Comparison of ENCODE assay signal across 27 cellular contexts in the genomic region with DNA sequence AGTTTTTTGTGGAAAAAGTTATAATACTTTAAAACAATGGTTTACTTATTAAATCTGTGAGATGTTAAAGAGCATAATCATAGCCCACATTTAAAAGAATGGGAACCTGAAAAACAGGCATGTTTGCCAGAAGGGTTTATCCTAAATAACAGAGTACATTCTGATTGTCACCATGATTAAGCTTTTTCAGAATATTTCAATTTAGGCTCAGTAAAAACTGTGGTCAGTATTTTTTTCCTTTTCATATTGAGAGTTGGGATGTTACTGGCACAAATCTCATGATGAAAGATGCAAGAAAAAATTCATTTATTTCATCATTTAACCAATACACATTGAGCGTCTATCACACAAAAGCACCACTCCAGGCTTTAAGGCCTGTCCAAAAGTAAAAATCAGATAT. TPM values are rescaled to one million over a fixed set of nuclear protein-coding genes. Genes with fewer than 3 reads are reported as not detected.
A peak's percentile ranks its signal among the peaks of the same experiment; 100 is the strongest.
DNase-seq lines count a peak whose midpoint lies in the region; ATAC-seq and TF ChIP-seq lines count a peak whose summit lies in the region.
"Had no signal": no experiment of that assay in that cellular context is flagged by ENCODE, and none has a peak within 500 bp of the region (broad histone marks: within the 10 kb centered on the region; RNA-seq: fewer than 3 reads in every experiment).

No MANE protein-coding gene starts in this region.

- peaks cover 49% of the 10 kb centered on the region for H3K4me1 Mint-ChIP-seq in Calu3 (ENCODE audit: low read depth, unreplicated experiment)
- H3K4me1 Mint-ChIP-seq in activated naive CD8-positive, alpha-beta T cell treated with anti-CD3 and anti-CD28 coated beads, Interleukin-2, amount 50 U/mL, for 24 hours: peaks cover 1% of the 10 kb centered on the region

- H2AFZ ChIP-seq in smooth muscle cell (ENCODE audit: low read depth): no peak overlapping the region

- WGBS in smooth muscle cell (ENCODE audit: low lambda C conversion rate): 96% methylated on average over 1 of the region's 1 CpG

- H3K36me3 Mint-ChIP-seq in Calu3 (ENCODE audit: insufficient read depth, unreplicated experiment): peaks cover 6% of the 10 kb centered on the region
- no peaks in the 10 kb centered on the region for H3K36me3 Mint-ChIP-seq in activated naive CD8-positive, alpha-beta T cell treated with anti-CD3 and anti-CD28 coated beads, Interleukin-2, amount 50 U/mL, for 24 hours (ENCODE audit: low read depth)
- H3K36me3 Mint-ChIP-seq: immature natural killer cell had no signal

- H3K9ac ChIP-seq in adipocyte (ENCODE audit: low read length): peak overlapping the region; percentile 50
- H3K9ac ChIP-seq in smooth muscle cell (ENCODE audit: low read depth): no peak overlapping the region

- ATAC-seq in activated naive CD8-positive, alpha-beta T cell treated with anti-CD3 and anti-CD28 coated beads, Interleukin-2, amount 50 U/mL, for 24 hours: no peak
- ATAC-seq: esophagus mucosa, gastroesophageal sphincter, HepG2, left colon had no signal

- peak overlapping the region; percentile 86 for H3K27ac Mint-ChIP-seq in Calu3 (ENCODE audit: unreplicated experiment)
- no peak overlapping the region for H3K27ac Mint-ChIP-seq in activated naive CD8-positive, alpha-beta T cell treated with anti-CD3 and anti-CD28 coated beads, Interleukin-2, amount 50 U/mL, for 24 hours
- H3K27ac Mint-ChIP-seq: activated CD4-positive, alpha-beta T cell treated with anti-CD3 and anti-CD28 coated beads, Interleukin-2, amount 10 ng/mL, durations not matched to agents 24 days and 14 days; activated T-cell treated with anti-CD3 and anti-CD28 coated beads, Interleukin-2, amount 50 U/mL, for 24 hours; immature natural killer cell had no signal

- H3K4me3 ChIP-seq in adipocyte (ENCODE audit: low read length): no peak overlapping the region
- no peak overlapping the region for H3K4me3 ChIP-seq in fibroblast of the aortic adventitia (ENCODE audit: low read depth, low read length)
- H3K4me3 ChIP-seq in smooth muscle cell: no peak overlapping the region
- H3K4me3 ChIP-seq: gastroesophageal sphincter, prostate gland, sigmoid colon, tibial nerve had no signal

- H3K9me3 Mint-ChIP-seq in Calu3 (ENCODE audit: low read depth, unreplicated experiment): no peaks in the 10 kb centered on the region
- H3K9me3 Mint-ChIP-seq in activated naive CD8-positive, alpha-beta T cell treated with anti-CD3 and anti-CD28 coated beads, Interleukin-2, amount 50 U/mL, for 24 hours: no peaks in the 10 kb centered on the region
- H3K9me3 Mint-ChIP-seq: activated CD4-positive, alpha-beta T cell treated with anti-CD3 and anti-CD28 coated beads, Interleukin-2, amount 10 ng/mL, durations not matched to agents 24 days and 14 days; activated T-cell treated with anti-CD3 and anti-CD28 coated beads, Interleukin-2, amount 50 U/mL, for 24 hours; immature natural killer cell had no signal

- peak overlapping the region; percentile 43 for H3K27ac ChIP-seq in smooth muscle cell (ENCODE audit: low read depth)
- H3K27ac ChIP-seq: C4-2B, gastroesophageal sphincter, prostate gland had no signal

- H3K4me3 Mint-ChIP-seq in Calu3 (ENCODE audit: low read depth, unreplicated experiment): peak overlapping the region; percentile 23
- H3K4me3 Mint-ChIP-seq in activated naive CD8-positive, alpha-beta T cell treated with anti-CD3 and anti-CD28 coated beads, Interleukin-2, amount 50 U/mL, for 24 hours: no peak overlapping the region
- H3K4me3 Mint-ChIP-seq: activated CD4-positive, alpha-beta T cell treated with anti-CD3 and anti-CD28 coated beads, Interleukin-2, amount 10 ng/mL, durations not matched to agents 24 days and 14 days; activated T-cell treated with anti-CD3 and anti-CD28 coated beads, Interleukin-2, amount 50 U/mL, for 24 hours; immature natural killer cell had no signal

- peaks cover 62% of the 10 kb centered on the region for H3K79me2 ChIP-seq in smooth muscle cell (ENCODE audit: low read depth)

- TF ChIP-seq CTCF in Calu3 (IDR thresholded peaks at IDR 0.05; ENCODE audit: unreplicated experiment) (no peak), fibroblast of the aortic adventitia (IDR thresholded peaks at IDR 0.05; ENCODE audit: insufficient read depth, low read length) (no peak), smooth muscle cell (IDR thresholded peaks at IDR 0.05; ENCODE audit: borderline replicate concordance, insufficient read depth, poor library complexity, severe bottlenecking) (no peak)

- H3F3A ChIP-seq in smooth muscle cell (ENCODE audit: low read depth): no peaks in the 10 kb centered on the region

- H3K36me3 ChIP-seq in adipocyte (ENCODE audit: control insufficient read depth, insufficient read depth, low read length, severe bottlenecking) (peaks cover 3% of the 10 kb centered on the region), smooth muscle cell (ENCODE audit: low read depth) (no peaks in the 10 kb centered on the region)
- H3K36me3 ChIP-seq: gastroesophageal sphincter, prostate gland, sigmoid colon, tibial nerve had no signal

- H3K27me3 ChIP-seq in adipocyte (replicated peaks; ENCODE audit: control insufficient read depth, insufficient read depth, low read length): no peaks in the 10 kb centered on the region
- no peaks in the 10 kb centered on the region for H3K27me3 ChIP-seq in smooth muscle cell (ENCODE audit: low read depth)
- H3K27me3 ChIP-seq: gastroesophageal sphincter, sigmoid colon, tibial nerve had no signal

- H3K4me2 ChIP-seq in smooth muscle cell: no peak overlapping the region

- no peaks in the 10 kb centered on the region for H3K27me3 Mint-ChIP-seq in Calu3 (ENCODE audit: unreplicated experiment)
- peaks cover 3% of the 10 kb centered on the region for H3K27me3 Mint-ChIP-seq in activated naive CD8-positive, alpha-beta T cell treated with anti-CD3 and anti-CD28 coated beads, Interleukin-2, amount 50 U/mL, for 24 hours

- H3K4me1 ChIP-seq in adipocyte (ENCODE audit: control insufficient read depth, insufficient read depth, low read length): peaks cover 66% of the 10 kb centered on the region
- no peaks in the 10 kb centered on the region for H3K4me1 ChIP-seq in smooth muscle cell (ENCODE audit: low read depth)
- H3K4me1 ChIP-seq: prostate gland had no signal

- no TSS peak for BruUV-seq in Calu3 (replicated peaks; lab: Mats Ljungman, UMichigan)

- H3K9me3 ChIP-seq in adipocyte (ENCODE audit: control insufficient read depth, low read length) (no peaks in the 10 kb centered on the region), smooth muscle cell (replicated peaks; ENCODE audit: low read depth) (no peaks in the 10 kb centered on the region)
- H3K9me3 ChIP-seq: gastroesophageal sphincter, prostate gland, sigmoid colon, tibial nerve had no signal

- H4K20me1 ChIP-seq in smooth muscle cell (ENCODE audit: low read depth): peaks cover 4% of the 10 kb centered on the region

- CTCF ChIA-PET in Calu3 (lab: Charles Lee): interaction anchor here (0.7 to 1.4 kb wide), 5 partner anchors 13 to 86 kb away, joined by 3 to 6 read pairs (median 4); partner anchors contain the start of gene EPS8

- intact Hi-C loops in Calu3 (cut with micrococcal nuclease; ENCODE audit: unreplicated experiment): loop anchor here (5.0 kb wide), 3 partner anchors 33 to 178 kb away; no protein-coding TSS in a partner anchor

- DNase-seq in Calu3 (no peak), adipocyte (ENCODE audit: low read depth) (no peak), fibroblast of the aortic adventitia (ENCODE audit: low read depth) (peak; percentile 23), smooth muscle cell (lab: John Stamatoyannopoulos, UW; ENCODE audit: unreplicated experiment) (no peak), NCI-H1048 (lab: John Stamatoyannopoulos, UW) (no peak), T-helper 2 cell (no peak), SW480 (ENCODE audit: low spot score) (no peak)
- DNase-seq in activated naive CD8-positive, alpha-beta T cell treated with anti-CD3 and anti-CD28 coated beads, Interleukin-2, amount 50 U/mL, for 24 hours: no peak
- DNase-seq: activated CD4-positive, alpha-beta T cell treated with anti-CD3 and anti-CD28 coated beads, Interleukin-2, amount 10 ng/mL, durations not matched to agents 24 days and 14 days; activated gamma-delta T cell treated with Interleukin-2 at 50 U/mL for 16 hours; activated T-cell treated with anti-CD3 and anti-CD28 coated beads, Interleukin-2, amount 50 U/mL, for 24 hours; hypothalamus; immature natural killer cell; Kasumi-1; left colon; MV-4-11; NCI-H146; NCI-H446 treated with DMSO at 0.1 percent for 48 hours; sigmoid colon; stimulated activated naive CD4-positive, alpha-beta T cell treated with Interleukin-2 at 50 U/mL for 16 hours; T-helper 9 cell had no signal

RNA-seq across cellular contexts. Expression of gene EPS8, which starts 18.6 kb away (rescaled TPM):
- total RNA-seq in Calu3 (2022) (97.5 and 108 TPM in 2 replicates), fibroblast of the aortic adventitia (ENCODE audit: low replicate concordance) (76.6 and 192 TPM in 2 replicates), smooth muscle cell (44.1 and 68.3 TPM in 2 replicates)
- polyA plus RNA-seq in smooth muscle cell: 22.9 and 27.5 TPM in 2 replicates
